9 cellular contexts compared by ENCODE assay signal in the genomic region with DNA sequence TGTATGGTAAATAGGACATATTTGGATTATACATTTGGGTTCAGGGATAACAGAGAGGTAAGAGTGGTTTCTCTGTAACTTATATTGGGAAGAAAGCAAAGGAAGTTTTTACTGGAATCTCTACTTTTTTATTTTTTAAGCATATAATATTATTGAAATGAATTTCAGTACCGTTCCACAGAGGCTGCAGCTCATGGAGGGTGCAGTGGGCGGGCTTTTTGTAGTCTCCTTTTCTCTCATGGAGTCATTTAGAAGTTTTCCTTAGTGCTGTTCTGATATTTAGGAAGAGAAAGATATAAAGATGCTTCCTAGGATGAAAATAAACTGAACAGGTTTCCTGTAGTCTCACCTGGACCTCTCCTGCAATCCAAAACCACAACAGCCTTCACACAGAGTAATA.
A peak's percentile ranks its signal among the peaks of the same experiment; 100 is the strongest.
DNase-seq lines count a peak whose midpoint lies in the region; ATAC-seq and TF ChIP-seq lines count a peak whose summit lies in the region.
"Had no signal": no experiment of that assay in that cellular context is flagged by ENCODE, and none has a peak within 500 bp of the region (broad histone marks: within the 10 kb centered on the region; RNA-seq: fewer than 3 reads in every experiment).

No MANE protein-coding gene starts in this region.

- no peaks in the 10 kb centered on the region for H3K9me3 ChIP-seq in SJCRH30 (replicated peaks)
- no peaks in the 10 kb centered on the region for H3K9me3 ChIP-seq in esophagus squamous epithelium

- H3K36me3 ChIP-seq in SJCRH30 = no peaks in the 10 kb centered on the region
- no peaks in the 10 kb centered on the region for H3K36me3 ChIP-seq in esophagus squamous epithelium

- no peaks in the 10 kb centered on the region for H3K27me3 ChIP-seq in SJCRH30
- H3K27me3 ChIP-seq in esophagus squamous epithelium = no peaks in the 10 kb centered on the region

- 80 to 86% methylated on average over 2 of the region's 2 CpGs for WGBS in esophagus squamous epithelium, 2 donors

- no peak for ATAC-seq in stimulated activated effector memory CD8-positive, alpha-beta T cell treated with anti-CD3 and anti-CD28 coated beads, Interleukin-12 subunit alpha, Interleukin-12 subunit beta, amount 100 ng/mL, for 72 hours
- no peak for ATAC-seq in GM21367 (IDR thresholded peaks at IDR 0.05; ENCODE audit: unreplicated experiment)

- H3K4me1 Mint-ChIP-seq in activated CD4-positive, alpha-beta T cell treated with anti-CD3 and anti-CD28 coated beads, Interleukin-2, amount 10 ng/mL, durations not matched to agents 24 days and 14 days = peaks cover 8% of the 10 kb centered on the region
- H3K4me1 Mint-ChIP-seq in stimulated activated effector memory CD8-positive, alpha-beta T cell treated with anti-CD3 and anti-CD28 coated beads, Interleukin-12 subunit alpha, Interleukin-12 subunit beta, amount 100 ng/mL, for 72 hours = peaks cover 8% of the 10 kb centered on the region

- TF ChIP-seq CTCF in esophagus squamous epithelium (IDR thresholded peaks at IDR 0.05) = no peak

- peaks cover 1% of the 10 kb centered on the region for H3K27me3 Mint-ChIP-seq in activated CD4-positive, alpha-beta T cell treated with anti-CD3 and anti-CD28 coated beads, Interleukin-2, amount 10 ng/mL, durations not matched to agents 24 days and 14 days

- no peaks in the 10 kb centered on the region for H3K9me3 Mint-ChIP-seq in activated CD4-positive, alpha-beta T cell treated with anti-CD3 and anti-CD28 coated beads, Interleukin-2, amount 10 ng/mL, durations not matched to agents 24 days and 14 days
- no peaks in the 10 kb centered on the region for H3K9me3 Mint-ChIP-seq in stimulated activated effector memory CD8-positive, alpha-beta T cell treated with anti-CD3 and anti-CD28 coated beads, Interleukin-12 subunit alpha, Interleukin-12 subunit beta, amount 100 ng/mL, for 72 hours

- H3K27ac ChIP-seq in SJCRH30 (no peak overlapping the region), esophagus squamous epithelium (no peak overlapping the region), caudate nucleus (ENCODE audit: low read depth, low read length) (no peak overlapping the region)

- peak overlapping the region; percentile 5; the same call in 1 of the 2 replicates for H3K4me3 ChIP-seq in SJCRH30
- H3K4me3 ChIP-seq in esophagus squamous epithelium = peak overlapping the region in 3 of 4 donors; percentile 26 to 62 (median 28)

- peak overlapping the region; percentile 76 for H3K4me3 Mint-ChIP-seq in activated CD4-positive, alpha-beta T cell treated with anti-CD3 and anti-CD28 coated beads, Interleukin-2, amount 10 ng/mL, durations not matched to agents 24 days and 14 days
- H3K4me3 Mint-ChIP-seq in stimulated activated effector memory CD8-positive, alpha-beta T cell treated with anti-CD3 and anti-CD28 coated beads, Interleukin-12 subunit alpha, Interleukin-12 subunit beta, amount 100 ng/mL, for 72 hours = peak overlapping the region; percentile 37

- H3K36me3 Mint-ChIP-seq in activated CD4-positive, alpha-beta T cell treated with anti-CD3 and anti-CD28 coated beads, Interleukin-2, amount 10 ng/mL, durations not matched to agents 24 days and 14 days (ENCODE audit: low read depth) = no peaks in the 10 kb centered on the region
- H3K36me3 Mint-ChIP-seq in stimulated activated effector memory CD8-positive, alpha-beta T cell treated with anti-CD3 and anti-CD28 coated beads, Interleukin-12 subunit alpha, Interleukin-12 subunit beta, amount 100 ng/mL, for 72 hours = no peaks in the 10 kb centered on the region

- TF ChIP-seq POLR2A in esophagus squamous epithelium (IDR thresholded peaks at IDR 0.05) = no peak

- intact Hi-C loops in activated CD4-positive, alpha-beta T cell treated with anti-CD3 and anti-CD28 coated beads, Interleukin-2, amount 10 ng/mL, durations not matched to agents 24 days and 14 days (cut with micrococcal nuclease) = no loop called here
- intact Hi-C loops in esophagus squamous epithelium (cut with DNase I) = no loop called here

- H3K4me1 ChIP-seq in SJCRH30 = no peaks in the 10 kb centered on the region
- H3K4me1 ChIP-seq in esophagus squamous epithelium = no peaks in the 10 kb centered on the region

- H3K27ac Mint-ChIP-seq in activated CD4-positive, alpha-beta T cell treated with anti-CD3 and anti-CD28 coated beads, Interleukin-2, amount 10 ng/mL, durations not matched to agents 24 days and 14 days = no peak overlapping the region
- H3K27ac Mint-ChIP-seq in stimulated activated effector memory CD8-positive, alpha-beta T cell treated with anti-CD3 and anti-CD28 coated beads, Interleukin-12 subunit alpha, Interleukin-12 subunit beta, amount 100 ng/mL, for 72 hours = peak overlapping the region; percentile 77

- DNase-seq in activated CD4-positive, alpha-beta T cell treated with anti-CD3 and anti-CD28 coated beads, Interleukin-2, amount 10 ng/mL, durations not matched to agents 24 days and 14 days = no peak
- DNase-seq in activated CD4-positive, alpha-beta T cell treated with anti-CD3 and anti-CD28 coated beads, Interleukin-2, amount 50 U/mL, for 1 hour = no peak
- DNase-seq in SJCRH30 (no peak), esophagus squamous epithelium (lab: John Stamatoyannopoulos, UW) (no peak), SK-N-DZ (ENCODE audit: low spot score) (no peak), caudate nucleus (lab: John Stamatoyannopoulos, UW) (no peak)
- no peak for DNase-seq in stimulated activated effector memory CD8-positive, alpha-beta T cell treated with anti-CD3 and anti-CD28 coated beads, Interleukin-12 subunit alpha, Interleukin-12 subunit beta, amount 100 ng/mL, for 72 hours (ENCODE audit: low spot score in 2 of 2)
- DNase-seq: activated CD8-positive, alpha-beta memory T cell treated with anti-CD3 and anti-CD28 coated beads for 24 hours had no signal
